17 cellular contexts compared by ENCODE assay signal in the genomic region with DNA sequence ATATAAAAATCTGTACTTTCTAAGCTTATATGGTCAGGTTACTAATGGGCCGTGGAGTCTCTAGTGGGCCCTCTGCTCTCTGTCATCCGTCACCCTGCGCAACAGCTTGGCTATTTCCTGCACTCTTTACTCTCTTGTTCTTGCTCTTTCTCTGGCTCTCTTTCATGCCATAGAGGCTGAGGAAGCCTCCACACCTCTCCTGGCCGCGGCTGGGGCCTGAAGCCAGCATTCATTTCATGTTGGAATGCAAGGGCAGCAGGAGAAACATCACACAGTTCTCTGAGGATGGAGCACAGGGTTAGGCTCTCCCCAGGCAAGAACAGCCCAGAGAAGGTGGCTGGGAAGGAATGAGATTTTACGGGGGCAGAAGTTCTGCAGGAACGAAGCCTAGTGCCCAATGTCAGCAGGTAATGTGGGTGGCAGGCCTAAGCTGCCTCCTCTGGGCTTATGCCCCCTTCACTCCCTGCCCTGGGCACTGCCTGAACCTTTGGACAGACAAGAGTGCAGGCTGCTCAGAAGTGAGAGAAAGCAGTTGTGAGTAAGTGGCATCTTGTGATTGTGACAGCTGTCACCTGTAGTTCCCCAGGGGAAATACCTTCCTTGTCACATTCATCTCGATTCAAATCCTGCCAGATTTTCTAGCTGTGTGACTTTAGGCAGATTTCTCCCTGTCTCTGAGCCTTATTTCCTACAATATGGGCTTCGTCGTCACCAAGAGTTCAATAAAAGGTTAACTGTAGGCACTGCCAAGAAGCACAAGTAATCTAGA. TPM values are rescaled to one million over a fixed set of nuclear protein-coding genes. Genes with fewer than 3 reads are reported as not detected.
DNase-seq lines count a peak whose midpoint lies in the region; ATAC-seq and TF ChIP-seq lines count a peak whose summit lies in the region.
"Had no signal": no experiment of that assay in that cellular context is flagged by ENCODE, and none has a peak within 500 bp of the region (broad histone marks: within the 10 kb centered on the region; RNA-seq: fewer than 3 reads in every experiment).

No MANE protein-coding gene starts in this region.

- no peak overlapping the region for H3K4me3 Mint-ChIP-seq in activated naive CD4-positive, alpha-beta T cell treated with anti-CD3 and anti-CD28 coated beads, Interleukin-2, amount 10 ng/mL, durations not matched to agents 7 days and 5 days
- no peak overlapping the region for H3K4me3 Mint-ChIP-seq in stimulated activated naive CD8-positive, alpha-beta T cell treated with anti-CD3 and anti-CD28 coated beads, Interleukin-15, amount 100 ng/mL, for 72 hours
- H3K4me3 Mint-ChIP-seq: activated CD4-positive, alpha-beta T cell treated with anti-CD3 and anti-CD28 coated beads, Interleukin-2, amount 10 ng/mL, durations not matched to agents 24 days and 14 days; CD4-positive, alpha-beta memory T cell; central memory CD8-positive, alpha-beta T cell had no signal

- peaks cover 0 to 48% of the 10 kb centered on the region in 2 experiments for H3K27me3 ChIP-seq in mesenchymal stem cell (ENCODE audit: control insufficient read depth in 1 of 2, insufficient read depth in 1 of 2, low read length in 2 of 2)

- H3K9me3 ChIP-seq in mesenchymal stem cell (ENCODE audit: control insufficient read depth, low read length) = peaks cover 2% of the 10 kb centered on the region
- H3K9me3 ChIP-seq: esophagus squamous epithelium had no signal

- H3K27me3 Mint-ChIP-seq in activated naive CD4-positive, alpha-beta T cell treated with anti-CD3 and anti-CD28 coated beads, Interleukin-2, amount 10 ng/mL, durations not matched to agents 7 days and 5 days = peaks cover 87% of the 10 kb centered on the region
- H3K27me3 Mint-ChIP-seq in stimulated activated naive CD8-positive, alpha-beta T cell treated with anti-CD3 and anti-CD28 coated beads, Interleukin-15, amount 100 ng/mL, for 72 hours = peaks cover 49% of the 10 kb centered on the region

- 65% methylated on average over 10 of the region's 10 CpGs for WGBS in mesenchymal stem cell

- peaks cover 19 to 32% of the 10 kb centered on the region in 2 donors for H3K36me3 Mint-ChIP-seq in activated naive CD4-positive, alpha-beta T cell treated with anti-CD3 and anti-CD28 coated beads, Interleukin-2, amount 50 U/mL, for 72 hours
- H3K36me3 Mint-ChIP-seq in activated naive CD4-positive, alpha-beta T cell treated with anti-CD3 and anti-CD28 coated beads, Interleukin-2, amount 10 ng/mL, durations not matched to agents 7 days and 5 days = peaks cover 16% of the 10 kb centered on the region
- H3K36me3 Mint-ChIP-seq: CD4-positive, alpha-beta memory T cell had no signal

- no peak overlapping the region for H3K4me3 ChIP-seq in mesenchymal stem cell (ENCODE audit: insufficient read depth in 1 of 2, low read depth in 1 of 2, low read length in 2 of 2)
- H3K4me3 ChIP-seq: esophagus squamous epithelium, K562 had no signal

- H3K23ac ChIP-seq in mesenchymal stem cell (ENCODE audit: low read length in 2 of 2) = no peak overlapping the region

- no peak overlapping the region for H2AFZ ChIP-seq in mesenchymal stem cell (ENCODE audit: low read depth, low read length)

- no peak overlapping the region for H3K4ac ChIP-seq in mesenchymal stem cell (ENCODE audit: low read depth in 1 of 2, low read length in 2 of 2)

- H2BK12ac ChIP-seq in mesenchymal stem cell (ENCODE audit: low read length in 2 of 2) = no peak overlapping the region

- H3K9ac ChIP-seq in mesenchymal stem cell (ENCODE audit: low read length) = no peak overlapping the region

- H2BK120ac ChIP-seq in mesenchymal stem cell (ENCODE audit: low read depth, low read length) = no peak overlapping the region

- no peaks in the 10 kb centered on the region for H3K79me1 ChIP-seq in mesenchymal stem cell (replicated peaks; ENCODE audit: low read length, poor library complexity, severe bottlenecking)

- no peak for DNase-seq in activated naive CD4-positive, alpha-beta T cell treated with anti-CD3 and anti-CD28 coated beads, Interleukin-2, amount 50 U/mL, for 72 hours (ENCODE audit: low spot score in 2 of 2)
- DNase-seq in activated naive CD4-positive, alpha-beta T cell treated with anti-CD3 and anti-CD28 coated beads, Interleukin-2, amount 10 ng/mL, durations not matched to agents 7 days and 5 days = no peak
- peak; percentile 35 for DNase-seq in NCI-H2171 treated with DMSO at 0.1 percent for 48 hours (lab: John Stamatoyannopoulos, UW)
- no peak for DNase-seq in mesenchymal stem cell
- DNase-seq in stimulated activated naive CD8-positive, alpha-beta T cell treated with anti-CD3 and anti-CD28 coated beads, Interleukin-15, amount 100 ng/mL, for 72 hours = peak in 1 of 2 donors; percentile 34
- no peak for DNase-seq in stimulated activated naive CD4-positive, alpha-beta T cell treated with Interleukin-2 at 50 U/mL for 16 hours (lab: John Stamatoyannopoulos, UW)
- no peak for DNase-seq in GM13976 (ENCODE audit: low spot score)
- DNase-seq: activated CD4-positive, alpha-beta T cell treated with anti-CD3 and anti-CD28 coated beads, Interleukin-2, amount 10 ng/mL, durations not matched to agents 24 days and 14 days; CD4-positive, alpha-beta memory T cell; effector CD4-positive, alpha-beta T cell; esophagus squamous epithelium; left cardiac atrium; NCI-H1694 treated with DMSO at 0.1 percent for 48 hours; NCI-H524 treated with DMSO at 0.1 percent for 48 hours had no signal

- H4K8ac ChIP-seq in mesenchymal stem cell (ENCODE audit: low read length) = peak overlapping the region; percentile 3

- peak; percentile 69 to 91 for ATAC-seq in activated naive CD4-positive, alpha-beta T cell treated with anti-CD3 and anti-CD28 coated beads, Interleukin-2, amount 50 U/mL, for 72 hours
- peak; percentile 87 for ATAC-seq in stimulated activated naive CD8-positive, alpha-beta T cell treated with anti-CD3 and anti-CD28 coated beads, Interleukin-15, amount 100 ng/mL, for 72 hours
- no peak for ATAC-seq in HG03469 (IDR thresholded peaks at IDR 0.05; ENCODE audit: unreplicated experiment)
- ATAC-seq: K562 had no signal

- peak overlapping the region; percentile 28 to 70 for H3K18ac ChIP-seq in mesenchymal stem cell (ENCODE audit: low read depth in 1 of 2, low read length in 2 of 2)

- no peak overlapping the region for H2BK15ac ChIP-seq in mesenchymal stem cell (ENCODE audit: low read depth, poor library complexity, severe bottlenecking)

- H4K91ac ChIP-seq in mesenchymal stem cell (ENCODE audit: low read length) = no peak overlapping the region

- H2BK5ac ChIP-seq in mesenchymal stem cell (ENCODE audit: low read depth, low read length, poor library complexity, severe bottlenecking) = no peak overlapping the region

- H3K4me2 ChIP-seq in mesenchymal stem cell (ENCODE audit: low read length, poor library complexity, severe bottlenecking) = no peak overlapping the region

- no peaks in the 10 kb centered on the region for H3K36me3 ChIP-seq in mesenchymal stem cell (ENCODE audit: control insufficient read depth in 1 of 2, insufficient read depth in 2 of 2, low read depth in 1 of 2, low read length in 2 of 2)
- H3K36me3 ChIP-seq: esophagus squamous epithelium had no signal

- TF ChIP-seq CTCF in GM13976 (IDR thresholded peaks at IDR 0.05; ENCODE audit: borderline replicate concordance, control extremely low read depth, extremely low read depth, insufficient read depth, missing control alignments) = no peak

- H3K9me3 Mint-ChIP-seq in activated naive CD4-positive, alpha-beta T cell treated with anti-CD3 and anti-CD28 coated beads, Interleukin-2, amount 50 U/mL, for 72 hours = peaks cover 0 to 23% of the 10 kb centered on the region in 2 donors
- H3K9me3 Mint-ChIP-seq in activated naive CD4-positive, alpha-beta T cell treated with anti-CD3 and anti-CD28 coated beads, Interleukin-2, amount 10 ng/mL, durations not matched to agents 7 days and 5 days = peaks cover 17% of the 10 kb centered on the region
- H3K9me3 Mint-ChIP-seq in stimulated activated naive CD8-positive, alpha-beta T cell treated with anti-CD3 and anti-CD28 coated beads, Interleukin-15, amount 100 ng/mL, for 72 hours = peaks cover 21 to 32% of the 10 kb centered on the region in 2 donors
- H3K9me3 Mint-ChIP-seq: activated CD4-positive, alpha-beta T cell treated with anti-CD3 and anti-CD28 coated beads, Interleukin-2, amount 10 ng/mL, durations not matched to agents 24 days and 14 days; central memory CD8-positive, alpha-beta T cell had no signal

- no peak overlapping the region for H3K27ac ChIP-seq in mesenchymal stem cell (ENCODE audit: low read length, poor library complexity, severe bottlenecking)
- H3K27ac ChIP-seq: esophagus squamous epithelium had no signal

- CTCF ChIA-PET in activated naive CD4-positive, alpha-beta T cell treated with anti-CD3 and anti-CD28 coated beads, Interleukin-2, amount 10 ng/mL, durations not matched to agents 7 days and 5 days (lab: Charles Lee) = no interaction called here

- H3K27ac Mint-ChIP-seq in activated naive CD4-positive, alpha-beta T cell treated with anti-CD3 and anti-CD28 coated beads, Interleukin-2, amount 50 U/mL, for 72 hours = no peak overlapping the region
- H3K27ac Mint-ChIP-seq in activated naive CD4-positive, alpha-beta T cell treated with anti-CD3 and anti-CD28 coated beads, Interleukin-2, amount 10 ng/mL, durations not matched to agents 7 days and 5 days = no peak overlapping the region
- H3K27ac Mint-ChIP-seq in stimulated activated naive CD8-positive, alpha-beta T cell treated with anti-CD3 and anti-CD28 coated beads, Interleukin-15, amount 100 ng/mL, for 72 hours = peak overlapping the region in 1 of 2 donors; percentile 46
- H3K27ac Mint-ChIP-seq: CD4-positive, alpha-beta memory T cell had no signal

- in situ Hi-C loops in GM13976 (cut with MboI; ENCODE audit: low sequenced_read_pairs, unreplicated experiment) = no loop called here

- H3K14ac ChIP-seq in mesenchymal stem cell (ENCODE audit: low read length in 2 of 2) = peak overlapping the region in 1 of 2 experiments; percentile 57

- no peak overlapping the region for H2AK5ac ChIP-seq in mesenchymal stem cell (ENCODE audit: low read length, severe bottlenecking)

- H3K4me1 Mint-ChIP-seq in activated naive CD4-positive, alpha-beta T cell treated with anti-CD3 and anti-CD28 coated beads, Interleukin-2, amount 10 ng/mL, durations not matched to agents 7 days and 5 days = peaks cover 19% of the 10 kb centered on the region
- peaks cover 48% of the 10 kb centered on the region for H3K4me1 Mint-ChIP-seq in stimulated activated naive CD8-positive, alpha-beta T cell treated with anti-CD3 and anti-CD28 coated beads, Interleukin-15, amount 100 ng/mL, for 72 hours

- H3K4me1 ChIP-seq in mesenchymal stem cell (ENCODE audit: control insufficient read depth, insufficient read depth, low read depth, low read length) = peaks cover 9% of the 10 kb centered on the region

RNA-seq across cellular contexts. Expression of gene FHAD1, which starts 3.6 kb away (rescaled TPM):
- under 1 TPM in 1 of 2 donors, not detected in 1; 0.27 TPM for total RNA-seq in activated naive CD4-positive, alpha-beta T cell treated with anti-CD3 and anti-CD28 coated beads, Interleukin-2, amount 50 U/mL, for 72 hours
- polyA plus RNA-seq in mesenchymal stem cell (2013, experiment 1 of 2) = 0.21 TPM
- polyA plus RNA-seq in mesenchymal stem cell (2013, experiment 2 of 2) = 0.18 TPM
- total RNA-seq: activated CD4-positive, alpha-beta T cell treated with anti-CD3 and anti-CD28 coated beads, Interleukin-2, amount 10 ng/mL, durations not matched to agents 24 days and 14 days; CD4-positive, alpha-beta memory T cell had no signal
